Comparison of ENCODE assay signal across 12 cellular contexts in genomic region chr16:47019563-47019962, GRCh38. TPM values are rescaled to one million over a fixed set of nuclear protein-coding genes. Genes with fewer than 3 reads are reported as not detected.
DNase-seq lines count a peak whose midpoint lies in the region; ATAC-seq and TF ChIP-seq lines count a peak whose summit lies in the region.
"Had no signal": no experiment of that assay in that cellular context is flagged by ENCODE, and none has a peak within 500 bp of the region (broad histone marks: within the 10 kb centered on the region; RNA-seq: fewer than 3 reads in every experiment).

No MANE protein-coding gene starts in this region.

- WGBS in body of pancreas, 2 donors, result 65 to 86% methylated on average over 2 of the region's 2 CpGs

- peak; percentile 13 to 36 for DNase-seq in NCI-H524 (lab: John Stamatoyannopoulos, UW)
- DNase-seq in NCI-H524 treated with DMSO at 0.1 percent for 48 hours (lab: John Stamatoyannopoulos, UW), result no peak
- DNase-seq in NCI-H460 (ENCODE audit: extremely low read depth, low read depth), result peak; percentile 36
- peak; percentile 49 for DNase-seq in choroid plexus epithelial cell (ENCODE audit: low read depth)
- DNase-seq in pons (ENCODE audit: low spot score), result peak; percentile 44
- DNase-seq in Right ventricle myocardium inferior (ENCODE audit: missing footprints), result no peak
- DNase-seq in islet precursor cell, result no peak
- no peak for DNase-seq in body of pancreas
- DNase-seq: activated CD8-positive, alpha-beta memory T cell treated with anti-CD3 and anti-CD28 coated beads, Interleukin-2, amount 10 ng/mL, durations not matched to agents 7 days and 5 days; GOT3; NCI-H748 treated with DMSO at 0.1 percent for 48 hours; stimulated activated naive CD4-positive, alpha-beta T cell had no signal

- H3K9me3 ChIP-seq in body of pancreas, result no peaks in the 10 kb centered on the region

- no peaks in the 10 kb centered on the region for H3K4me1 ChIP-seq in body of pancreas

- H3K36me3 ChIP-seq in body of pancreas (replicated peaks in 1 of 2; ENCODE audit: insufficient read depth in 1 of 2, low read depth in 2 of 2), result no peaks in the 10 kb centered on the region

- TF ChIP-seq CTCF in choroid plexus epithelial cell (conservative IDR thresholded peaks at IDR 0.05; ENCODE audit: low read depth, low read length) (peak; percentile 52), body of pancreas (IDR thresholded peaks at IDR 0.05) (no peak)

- H3K27me3 ChIP-seq in body of pancreas, result no peaks in the 10 kb centered on the region

- ATAC-seq in Right ventricle myocardium inferior (no peak), body of pancreas (no peak)
- ATAC-seq: activated CD8-positive, alpha-beta memory T cell treated with anti-CD3 and anti-CD28 coated beads, Interleukin-2, amount 10 ng/mL, durations not matched to agents 7 days and 5 days had no signal

- no peak overlapping the region for H3K4me3 ChIP-seq in choroid plexus epithelial cell (ENCODE audit: low read depth, low read length)
- H3K4me3 ChIP-seq in body of pancreas, result no peak overlapping the region

- intact Hi-C loops in Right ventricle myocardium inferior (cut with DNase I) (loop anchor here (10.0 kb wide), 1 partner anchor 165 kb away; no protein-coding TSS in a partner anchor), body of pancreas (cut with DNase I) (loop anchor here (10.0 kb wide), 1 partner anchor 175 kb away; no protein-coding TSS in a partner anchor)

- H3K27ac ChIP-seq in body of pancreas, result no peak overlapping the region

- no peak for TF ChIP-seq POLR2A in body of pancreas (IDR thresholded peaks at IDR 0.05)

RNA-seq across cellular contexts. Expression of gene DNAJA2, which starts 46.1 kb away (rescaled TPM):
- total RNA-seq in NCI-H460 (2014; rRNA removed; shearing (Covaris generic)), result 99.5 and 110 TPM in 2 replicates
- polyA plus RNA-seq in NCI-H460 (2014; cell fraction: nucleus; rRNA removed), result 49.5 and 64.6 TPM in 2 replicates
- total RNA-seq in Right ventricle myocardium inferior (86.3 TPM), body of pancreas (10 to 100 TPM; 24.4 to 30.0 TPM)

Comparison
In these comparisons a context has a peak if more than half of its experiments do, and no peak if none do; other contexts are left out.
1. DNase-seq: peak in NCI-H524 (2 of 2), NCI-H460 (single experiment), choroid plexus epithelial cell (single experiment) and pons (single experiment); none in NCI-H524 treated with DMSO at 0.1 percent for 48 hours (single experiment), Right ventricle myocardium inferior (single experiment), islet precursor cell (single experiment) and body of pancreas (0 of 4).